1 cellular context compared by ENCODE assay signal in the genomic region with DNA sequence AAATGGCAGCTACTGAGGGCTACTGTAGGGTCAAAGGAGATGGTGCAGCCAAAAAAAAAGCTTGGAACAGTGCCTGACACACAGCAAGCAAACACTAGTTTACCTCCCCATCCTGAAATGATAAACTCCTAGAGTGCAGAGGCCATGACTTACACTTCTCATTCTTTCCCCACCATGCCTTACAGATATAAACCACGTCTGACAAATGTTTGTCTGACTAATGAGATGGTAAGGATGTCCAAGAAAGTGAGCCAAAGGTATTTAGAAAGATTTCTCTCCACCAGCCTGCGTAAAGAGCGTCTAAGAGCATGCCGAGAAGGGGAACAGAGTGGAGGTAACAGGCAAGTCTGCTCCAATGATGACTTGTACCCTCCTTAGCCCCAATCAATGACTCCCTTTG.
TF ChIP-seq lines count a peak whose summit lies in the region.

No MANE protein-coding gene starts in this region.

TF ChIP-seq in GM23338, 12 proteins besides CTCF, POLR2A, EP300 and RAD21 (continued from another document):
- TF ChIP-seq, protein P1, sequence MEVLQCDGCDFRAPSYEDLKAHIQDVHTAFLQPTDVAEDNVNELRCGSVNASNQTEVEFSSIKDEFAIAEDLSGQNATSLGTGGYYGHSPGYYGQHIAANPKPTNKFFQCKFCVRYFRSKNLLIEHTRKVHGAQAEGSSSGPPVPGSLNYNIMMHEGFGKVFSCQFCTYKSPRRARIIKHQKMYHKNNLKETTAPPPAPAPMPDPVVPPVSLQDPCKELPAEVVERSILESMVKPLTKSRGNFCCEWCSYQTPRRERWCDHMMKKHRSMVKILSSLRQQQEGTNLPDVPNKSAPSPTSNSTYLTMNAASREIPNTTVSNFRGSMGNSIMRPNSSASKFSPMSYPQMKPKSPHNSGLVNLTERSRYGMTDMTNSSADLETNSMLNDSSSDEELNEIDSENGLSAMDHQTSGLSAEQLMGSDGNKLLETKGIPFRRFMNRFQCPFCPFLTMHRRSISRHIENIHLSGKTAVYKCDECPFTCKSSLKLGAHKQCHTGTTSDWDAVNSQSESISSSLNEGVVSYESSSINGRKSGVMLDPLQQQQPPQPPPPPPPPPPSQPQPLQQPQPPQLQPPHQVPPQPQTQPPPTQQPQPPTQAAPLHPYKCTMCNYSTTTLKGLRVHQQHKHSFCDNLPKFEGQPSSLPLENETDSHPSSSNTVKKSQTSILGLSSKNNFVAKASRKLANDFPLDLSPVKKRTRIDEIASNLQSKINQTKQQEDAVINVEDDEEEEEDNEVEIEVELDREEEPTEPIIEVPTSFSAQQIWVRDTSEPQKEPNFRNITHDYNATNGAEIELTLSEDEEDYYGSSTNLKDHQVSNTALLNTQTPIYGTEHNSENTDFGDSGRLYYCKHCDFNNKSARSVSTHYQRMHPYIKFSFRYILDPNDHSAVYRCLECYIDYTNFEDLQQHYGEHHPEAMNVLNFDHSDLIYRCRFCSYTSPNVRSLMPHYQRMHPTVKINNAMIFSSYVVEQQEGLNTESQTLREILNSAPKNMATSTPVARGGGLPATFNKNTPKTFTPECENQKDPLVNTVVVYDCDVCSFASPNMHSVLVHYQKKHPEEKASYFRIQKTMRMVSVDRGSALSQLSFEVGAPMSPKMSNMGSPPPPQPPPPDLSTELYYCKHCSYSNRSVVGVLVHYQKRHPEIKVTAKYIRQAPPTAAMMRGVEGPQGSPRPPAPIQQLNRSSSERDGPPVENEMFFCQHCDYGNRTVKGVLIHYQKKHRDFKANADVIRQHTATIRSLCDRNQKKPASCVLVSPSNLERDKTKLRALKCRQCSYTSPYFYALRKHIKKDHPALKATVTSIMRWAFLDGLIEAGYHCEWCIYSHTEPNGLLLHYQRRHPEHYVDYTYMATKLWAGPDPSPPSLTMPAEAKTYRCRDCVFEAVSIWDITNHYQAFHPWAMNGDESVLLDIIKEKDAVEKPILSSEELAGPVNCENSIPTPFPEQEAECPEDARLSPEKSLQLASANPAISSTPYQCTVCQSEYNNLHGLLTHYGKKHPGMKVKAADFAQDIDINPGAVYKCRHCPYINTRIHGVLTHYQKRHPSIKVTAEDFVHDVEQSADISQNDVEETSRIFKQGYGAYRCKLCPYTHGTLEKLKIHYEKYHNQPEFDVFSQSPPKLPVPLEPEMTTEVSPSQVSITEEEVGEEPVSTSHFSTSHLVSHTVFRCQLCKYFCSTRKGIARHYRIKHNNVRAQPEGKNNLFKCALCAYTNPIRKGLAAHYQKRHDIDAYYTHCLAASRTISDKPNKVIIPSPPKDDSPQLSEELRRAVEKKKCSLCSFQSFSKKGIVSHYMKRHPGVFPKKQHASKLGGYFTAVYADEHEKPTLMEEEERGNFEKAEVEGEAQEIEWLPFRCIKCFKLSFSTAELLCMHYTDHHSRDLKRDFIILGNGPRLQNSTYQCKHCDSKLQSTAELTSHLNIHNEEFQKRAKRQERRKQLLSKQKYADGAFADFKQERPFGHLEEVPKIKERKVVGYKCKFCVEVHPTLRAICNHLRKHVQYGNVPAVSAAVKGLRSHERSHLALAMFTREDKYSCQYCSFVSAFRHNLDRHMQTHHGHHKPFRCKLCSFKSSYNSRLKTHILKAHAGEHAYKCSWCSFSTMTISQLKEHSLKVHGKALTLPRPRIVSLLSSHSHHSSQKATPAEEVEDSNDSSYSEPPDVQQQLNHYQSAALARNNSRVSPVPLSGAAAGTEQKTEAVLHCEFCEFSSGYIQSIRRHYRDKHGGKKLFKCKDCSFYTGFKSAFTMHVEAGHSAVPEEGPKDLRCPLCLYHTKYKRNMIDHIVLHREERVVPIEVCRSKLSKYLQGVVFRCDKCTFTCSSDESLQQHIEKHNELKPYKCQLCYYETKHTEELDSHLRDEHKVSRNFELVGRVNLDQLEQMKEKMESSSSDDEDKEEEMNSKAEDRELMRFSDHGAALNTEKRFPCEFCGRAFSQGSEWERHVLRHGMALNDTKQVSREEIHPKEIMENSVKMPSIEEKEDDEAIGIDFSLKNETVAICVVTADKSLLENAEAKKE (CRISPR knock-in tag; IDR thresholded peaks at IDR 0.05): no peak
- no peak for TF ChIP-seq STAT1 (IDR thresholded peaks at IDR 0.05; ENCODE audit: unreplicated experiment)
- TF ChIP-seq EZH2phosphoT487 (IDR thresholded peaks at IDR 0.05; ENCODE audit: unreplicated experiment): no peak
- no peak for TF ChIP-seq ZNF331 (CRISPR knock-in tag; IDR thresholded peaks at IDR 0.05; ENCODE audit: low read depth)
- TF ChIP-seq POLR2AphosphoS5 (IDR thresholded peaks at IDR 0.05; ENCODE audit: low read depth): no peak
- no peak for TF ChIP-seq CREB1 (CRISPR knock-in tag; IDR thresholded peaks at IDR 0.05; ENCODE audit: low read depth)
- TF ChIP-seq, protein P2, sequence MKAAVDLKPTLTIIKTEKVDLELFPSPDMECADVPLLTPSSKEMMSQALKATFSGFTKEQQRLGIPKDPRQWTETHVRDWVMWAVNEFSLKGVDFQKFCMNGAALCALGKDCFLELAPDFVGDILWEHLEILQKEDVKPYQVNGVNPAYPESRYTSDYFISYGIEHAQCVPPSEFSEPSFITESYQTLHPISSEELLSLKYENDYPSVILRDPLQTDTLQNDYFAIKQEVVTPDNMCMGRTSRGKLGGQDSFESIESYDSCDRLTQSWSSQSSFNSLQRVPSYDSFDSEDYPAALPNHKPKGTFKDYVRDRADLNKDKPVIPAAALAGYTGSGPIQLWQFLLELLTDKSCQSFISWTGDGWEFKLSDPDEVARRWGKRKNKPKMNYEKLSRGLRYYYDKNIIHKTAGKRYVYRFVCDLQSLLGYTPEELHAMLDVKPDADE (IDR thresholded peaks at IDR 0.05): no peak
- TF ChIP-seq EZH2 (IDR thresholded peaks at IDR 0.05; ENCODE audit: low read depth, unreplicated experiment): no peak
- TF ChIP-seq NANOG (IDR thresholded peaks at IDR 0.05; ENCODE audit: borderline replicate concordance): no peak
- TF ChIP-seq JUNB (IDR thresholded peaks at IDR 0.05; ENCODE audit: unreplicated experiment): no peak
- TF ChIP-seq ZNF114 (CRISPR knock-in tag; IDR thresholded peaks at IDR 0.05): no peak
TF ChIP-seq in GM23338: peak in this region for 0.
